Comparison of ENCODE assay signal across 24 cellular contexts in the genomic region with DNA sequence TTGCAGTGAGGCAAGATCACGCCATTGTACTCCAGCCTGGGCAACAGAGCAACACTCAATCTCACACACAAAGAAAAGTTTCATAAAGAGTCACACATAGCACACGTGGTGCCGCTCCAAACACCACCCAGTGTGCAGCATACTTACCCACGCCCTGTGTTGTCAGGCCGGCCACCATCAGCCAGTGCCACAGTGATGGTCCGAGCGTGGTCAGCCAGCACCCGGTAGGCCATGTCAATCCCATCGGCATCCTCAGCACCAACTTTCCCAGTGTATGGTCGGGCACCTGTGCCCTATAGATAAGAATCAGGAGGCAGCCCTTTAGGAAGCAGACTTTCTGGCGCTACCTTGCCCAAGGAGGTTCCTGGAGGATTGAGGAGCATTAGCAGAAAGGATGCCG. TPM values are rescaled to one million over a fixed set of nuclear protein-coding genes. Genes with fewer than 3 reads are reported as not detected.
DNase-seq lines count a peak whose midpoint lies in the region; ATAC-seq and TF ChIP-seq lines count a peak whose summit lies in the region.
"Had no signal": no experiment of that assay in that cellular context is flagged by ENCODE, and none has a peak within 500 bp of the region (broad histone marks: within the 10 kb centered on the region; RNA-seq: fewer than 3 reads in every experiment).

No MANE protein-coding gene starts in this region.

- H3K27ac ChIP-seq in neuronal stem cell (replicated peaks; ENCODE audit: low read length) (no peak overlapping the region), upper lobe of left lung (no peak overlapping the region), dorsolateral prefrontal cortex (no peak overlapping the region)
- H3K27ac ChIP-seq: GM23248, PC-9 had no signal

- intact Hi-C loops in sciatic nerve (cut with DNase I) (no loop called here), dorsolateral prefrontal cortex (cut with DNase I) (no loop called here)

- no peak overlapping the region for H2BK12ac ChIP-seq in neuronal stem cell (ENCODE audit: low read length)

- H3K27ac Mint-ChIP-seq in activated T-cell treated with anti-CD3 and anti-CD28 coated beads, Interleukin-2, amount 50 U/mL, for 24 hours: peak overlapping the region; percentile 40
- H3K27ac Mint-ChIP-seq: IgD-negative memory B cell had no signal

- H3K9me3 Mint-ChIP-seq in activated T-cell treated with anti-CD3 and anti-CD28 coated beads, Interleukin-2, amount 50 U/mL, for 24 hours: no peaks in the 10 kb centered on the region
- no peaks in the 10 kb centered on the region for H3K9me3 Mint-ChIP-seq in activated T-cell treated with anti-CD3 and anti-CD28 coated beads, Interleukin-2, amount 50 U/mL, for 4 hours
- H3K9me3 Mint-ChIP-seq: CD14-positive monocyte; CD8-positive, alpha-beta memory T cell; H9; IgD-negative memory B cell had no signal

- no peaks in the 10 kb centered on the region for H3K4me1 ChIP-seq in neuronal stem cell (ENCODE audit: control insufficient read depth in 2 of 2, insufficient read depth in 1 of 2, low read depth in 1 of 2, low read length in 2 of 2)
- no peaks in the 10 kb centered on the region for H3K4me1 ChIP-seq in upper lobe of left lung
- H3K4me1 ChIP-seq: BE2C had no signal

- H3K79me1 ChIP-seq in neuronal stem cell (ENCODE audit: low read depth, low read length): no peaks in the 10 kb centered on the region

- H3K9me3 ChIP-seq in neuronal stem cell (replicated peaks in 1 of 2; ENCODE audit: control insufficient read depth in 2 of 2, insufficient read depth in 1 of 2, low read depth in 1 of 2, low read length in 2 of 2) (peaks cover 0 to 2% of the 10 kb centered on the region in 2 donors), upper lobe of left lung (no peaks in the 10 kb centered on the region)
- H3K9me3 ChIP-seq: BE2C had no signal

- no peak overlapping the region for H3K4ac ChIP-seq in neuronal stem cell (ENCODE audit: low read length)

- peak overlapping the region; percentile 66 for H3K23ac ChIP-seq in neuronal stem cell (ENCODE audit: low read depth, low read length, poor library complexity)

- no peak overlapping the region for H3K14ac ChIP-seq in neuronal stem cell (ENCODE audit: low read length)

- H3K4me3 ChIP-seq in neuronal stem cell (ENCODE audit: low read length in 2 of 2): peak overlapping the region in 1 of 2 donors; percentile 26
- H3K4me3 ChIP-seq in upper lobe of left lung: no peak overlapping the region
- no peak overlapping the region for H3K4me3 ChIP-seq in dorsolateral prefrontal cortex
- H3K4me3 ChIP-seq: GM23248, PC-9 had no signal

- ATAC-seq in activated T-cell treated with anti-CD3 and anti-CD28 coated beads, Interleukin-2, amount 50 U/mL, for 4 hours: no peak
- ATAC-seq in upper lobe of left lung (ENCODE audit: low FRiP score in 2 of 2) (no peak), sciatic nerve (no peak)

- TF ChIP-seq CTCF in upper lobe of left lung (IDR thresholded peaks at IDR 0.05) (no peak), dorsolateral prefrontal cortex (IDR thresholded peaks at IDR 0.05 in 54 of 56, conservative IDR thresholded peaks at IDR 0.05 in 2 of 56; ENCODE audit: low read depth in 1 of 56, partially characterized antibody in 56 of 56) (no peak)

- H2BK15ac ChIP-seq in neuronal stem cell (ENCODE audit: low read length): no peak overlapping the region

- no peak overlapping the region for H4K8ac ChIP-seq in neuronal stem cell (ENCODE audit: low read depth, low read length)

- no peak for DNase-seq in activated T-cell treated with anti-CD3 and anti-CD28 coated beads, Interleukin-2, amount 50 U/mL, for 24 hours
- DNase-seq in activated T-cell treated with anti-CD3 and anti-CD28 coated beads, Interleukin-2, amount 50 U/mL, for 4 hours: no peak
- DNase-seq in SK-MEL-5 (ENCODE audit: low read depth, low spot score): peak; percentile 33
- DNase-seq in neuronal stem cell (ENCODE audit: low spot score): no peak
- no peak for DNase-seq in upper lobe of left lung
- DNase-seq in sciatic nerve (ENCODE audit: low spot score): no peak
- DNase-seq in dorsolateral prefrontal cortex: no peak
- DNase-seq: 8988T, ACHN, BE2C, DMS153, GM23248, H9, NCI-H1048, NCI-H1417, NCI-H1694, NCI-H2081, NCI-H2227 treated with DMSO at 0.1 percent for 48 hours, NCI-H526 treated with DMSO at 0.1 percent for 48 hours, PC-9, SHP77 had no signal

- H3K4me3 Mint-ChIP-seq in activated T-cell treated with anti-CD3 and anti-CD28 coated beads, Interleukin-2, amount 50 U/mL, for 24 hours: no peak overlapping the region
- H3K4me3 Mint-ChIP-seq in activated T-cell treated with anti-CD3 and anti-CD28 coated beads, Interleukin-2, amount 50 U/mL, for 4 hours: no peak overlapping the region
- H3K4me3 Mint-ChIP-seq: CD14-positive monocyte; CD8-positive, alpha-beta memory T cell; H9; IgD-negative memory B cell had no signal

- no peak for TF ChIP-seq POLR2A in upper lobe of left lung (IDR thresholded peaks at IDR 0.05)

- no peak overlapping the region for H2AFZ ChIP-seq in neuronal stem cell (ENCODE audit: low read length)
- H2AFZ ChIP-seq: GM23248, PC-9 had no signal

- no CpG with 5 or more reads among the region's 12 CpGs for WGBS in neuronal stem cell (ENCODE audit: extremely low coverage in 2 of 2, insufficient read length in 2 of 2, insufficient replicate concordance in 1 of 2), 2 donors
- 89 to 97% methylated on average over 11 to 12 of the region's 12 CpGs for WGBS in upper lobe of left lung, 2 donors

- no peak overlapping the region for H2BK5ac ChIP-seq in neuronal stem cell (ENCODE audit: low read length)

- peaks cover 86% of the 10 kb centered on the region for H3K36me3 Mint-ChIP-seq in activated T-cell treated with anti-CD3 and anti-CD28 coated beads, Interleukin-2, amount 50 U/mL, for 24 hours (ENCODE audit: low read depth)
- peaks cover 49% of the 10 kb centered on the region for H3K36me3 Mint-ChIP-seq in activated T-cell treated with anti-CD3 and anti-CD28 coated beads, Interleukin-2, amount 50 U/mL, for 4 hours (ENCODE audit: insufficient read depth)

- peak overlapping the region; percentile 30 for H3K9ac ChIP-seq in neuronal stem cell (ENCODE audit: low read depth, low read length, poor library complexity)
- H3K9ac ChIP-seq: GM23248 had no signal

- no peak for TF ChIP-seq EP300 in upper lobe of left lung (IDR thresholded peaks at IDR 0.05)

- no peak overlapping the region for H3K18ac ChIP-seq in neuronal stem cell (ENCODE audit: low read length)

- H4K91ac ChIP-seq in neuronal stem cell (ENCODE audit: low read depth, low read length, poor library complexity): no peak overlapping the region

- H3K36me3 ChIP-seq in neuronal stem cell (replicated peaks in 1 of 2; ENCODE audit: control insufficient read depth in 2 of 2, insufficient read depth in 2 of 2, low read length in 2 of 2): peaks cover 41 to 95% of the 10 kb centered on the region in 2 donors
- peaks cover 49 to 97% (median 80%) of the 10 kb centered on the region in 4 donors for H3K36me3 ChIP-seq in upper lobe of left lung

- no peak overlapping the region for H2AK5ac ChIP-seq in neuronal stem cell (ENCODE audit: low read depth, low read length)

- in situ Hi-C loops in SK-MEL-5 (cut with HindIII; ENCODE audit: low pct_unique_long_range_greater_than_20kb, low sequenced_read_pairs): no loop called here

- H2BK120ac ChIP-seq in neuronal stem cell (ENCODE audit: low read depth, low read length): no peak overlapping the region

- no peaks in the 10 kb centered on the region for H3K27me3 ChIP-seq in neuronal stem cell (ENCODE audit: control insufficient read depth in 3 of 3, insufficient read depth in 3 of 3, low read depth in 1 of 3, low read length in 3 of 3)
- no peaks in the 10 kb centered on the region for H3K27me3 ChIP-seq in upper lobe of left lung
- H3K27me3 ChIP-seq in dorsolateral prefrontal cortex: no peaks in the 10 kb centered on the region
- H3K27me3 ChIP-seq: BE2C had no signal

- no peaks in the 10 kb centered on the region for H3K4me1 Mint-ChIP-seq in activated T-cell treated with anti-CD3 and anti-CD28 coated beads, Interleukin-2, amount 50 U/mL, for 24 hours (ENCODE audit: low read depth)
- H3K4me1 Mint-ChIP-seq in activated T-cell treated with anti-CD3 and anti-CD28 coated beads, Interleukin-2, amount 50 U/mL, for 4 hours (ENCODE audit: low read depth): no peaks in the 10 kb centered on the region
- H3K4me1 Mint-ChIP-seq: CD14-positive monocyte; CD8-positive, alpha-beta memory T cell; H9 had no signal

- no peaks in the 10 kb centered on the region for H3K27me3 Mint-ChIP-seq in activated T-cell treated with anti-CD3 and anti-CD28 coated beads, Interleukin-2, amount 50 U/mL, for 24 hours
- H3K27me3 Mint-ChIP-seq in activated T-cell treated with anti-CD3 and anti-CD28 coated beads, Interleukin-2, amount 50 U/mL, for 4 hours (ENCODE audit: low read depth): no peaks in the 10 kb centered on the region
- H3K27me3 Mint-ChIP-seq: CD8-positive, alpha-beta memory T cell; IgD-negative memory B cell had no signal

- H3K4me2 ChIP-seq in neuronal stem cell (ENCODE audit: insufficient read depth, low read length, poor library complexity, severe bottlenecking): no peak overlapping the region
- H3K4me2 ChIP-seq: PC-9 had no signal

RNA-seq across cellular contexts. Expression of a gene that starts 17.7 kb away (rescaled TPM):
- total RNA-seq in activated T-cell treated with anti-CD3 and anti-CD28 coated beads, Interleukin-2, amount 50 U/mL, for 4 hours: 10 to 100 TPM; 50.9 to 52.4 (median 52.2) TPM
- 32.4 and 36.4 TPM in 2 replicates for total RNA-seq in SK-MEL-5 (2014; rRNA removed; shearing (Covaris generic))
- 37.4 and 39.8 TPM in 2 replicates for polyA plus RNA-seq in SK-MEL-5 (2015; cell fraction: cytosol; rRNA removed)
- 26.4 and 27.5 TPM in 2 replicates for polyA plus RNA-seq in SK-MEL-5 (2015; cell fraction: nucleus; rRNA removed)
- 20.8 TPM for polyA plus RNA-seq in neuronal stem cell (2013, experiment 1 of 2)
- 22.7 TPM for polyA plus RNA-seq in neuronal stem cell (2013, experiment 2 of 2)
- total RNA-seq in upper lobe of left lung (10 to 100 TPM; 16.8 to 32.8 (median 20.5) TPM), sciatic nerve (17.5 TPM), dorsolateral prefrontal cortex (10 to 100 TPM; 34.2 to 76.3 (median 53.1) TPM)

RNA-seq across cellular contexts. Expression of a gene that starts 19.8 kb away (rescaled TPM):
- 100 to 1,000 TPM; 130 to 168 (median 139) TPM for total RNA-seq in activated T-cell treated with anti-CD3 and anti-CD28 coated beads, Interleukin-2, amount 50 U/mL, for 4 hours
- 96.7 and 98.3 TPM in 2 replicates for total RNA-seq in SK-MEL-5 (2014; rRNA removed; shearing (Covaris generic))
- polyA plus RNA-seq in SK-MEL-5 (2015; cell fraction: cytosol; rRNA removed): 216 and 265 TPM in 2 replicates
- 229 and 232 TPM in 2 replicates for polyA plus RNA-seq in SK-MEL-5 (2015; cell fraction: nucleus; rRNA removed)
- polyA plus RNA-seq in neuronal stem cell (2013, experiment 1 of 2): 36.6 TPM
- polyA plus RNA-seq in neuronal stem cell (2013, experiment 2 of 2): 34.6 TPM
- total RNA-seq in upper lobe of left lung (100 to 1,000 TPM in 3 of 6 donors, 10 to 100 TPM in 3; 67.4 to 129 (median 102) TPM), sciatic nerve (73.3 TPM), dorsolateral prefrontal cortex (100 to 1,000 TPM; 134 to 280 (median 218) TPM)

RNA-seq across cellular contexts. Expression of a gene that starts 29.5 kb away (rescaled TPM):
- 10 to 100 TPM; 19.7 to 24.4 (median 21.8) TPM for total RNA-seq in activated T-cell treated with anti-CD3 and anti-CD28 coated beads, Interleukin-2, amount 50 U/mL, for 4 hours
- 24.1 and 29.4 TPM in 2 replicates for total RNA-seq in SK-MEL-5 (2014; rRNA removed; shearing (Covaris generic))
- 36.8 and 38.4 TPM in 2 replicates for polyA plus RNA-seq in SK-MEL-5 (2015; cell fraction: cytosol; rRNA removed)
- polyA plus RNA-seq in SK-MEL-5 (2015; cell fraction: nucleus; rRNA removed): 18.1 and 31.4 TPM in 2 replicates
- 40.0 TPM for polyA plus RNA-seq in neuronal stem cell (2013, experiment 1 of 2)
- 38.4 TPM for polyA plus RNA-seq in neuronal stem cell (2013, experiment 2 of 2)
- total RNA-seq in upper lobe of left lung (10 to 100 TPM; 24.0 to 47.0 (median 27.6) TPM), sciatic nerve (22.1 TPM), dorsolateral prefrontal cortex (10 to 100 TPM; 13.1 to 33.1 (median 20.6) TPM)
